ENCODE assay signal across 7 cellular contexts in the genomic region with DNA sequence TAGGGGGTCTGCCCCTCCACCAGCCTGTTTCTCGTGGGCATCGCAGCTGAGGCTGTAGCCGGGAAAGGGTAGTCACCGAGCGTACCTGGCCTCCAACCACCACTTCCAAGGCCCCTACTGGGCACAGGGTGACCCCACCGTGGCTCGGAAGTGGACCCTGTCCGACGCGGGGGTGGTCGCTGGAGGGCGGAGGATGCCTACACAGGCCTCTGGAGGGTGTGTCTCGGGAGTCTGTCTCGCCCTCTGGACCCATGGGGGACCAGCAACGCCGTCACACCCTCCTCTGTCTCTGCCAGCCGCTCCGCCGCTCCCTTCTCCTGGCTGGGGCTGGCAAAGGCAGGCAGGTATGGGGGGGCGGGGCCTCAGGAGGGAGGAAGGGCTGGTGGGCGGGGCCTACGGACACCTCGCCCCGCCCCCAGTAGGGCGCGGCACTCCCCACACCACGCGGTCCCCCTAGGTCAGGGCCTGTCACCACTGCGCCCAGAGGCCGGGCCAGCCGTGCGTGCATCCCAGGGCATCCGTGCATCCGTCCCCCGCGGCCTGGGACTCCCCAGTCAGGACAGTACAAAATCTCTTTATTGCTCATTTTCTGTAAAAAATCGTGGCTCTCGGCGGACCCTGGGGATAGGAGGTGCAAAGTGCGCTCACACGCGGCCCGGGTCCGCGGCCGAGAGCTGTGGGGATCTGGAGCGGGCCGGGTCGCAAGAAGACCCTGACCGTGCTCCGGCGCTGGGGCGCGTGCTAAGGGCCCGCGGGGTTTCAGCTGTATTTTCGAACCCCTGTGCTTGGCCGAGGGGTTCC. TPM values are rescaled to one million over a fixed set of nuclear protein-coding genes. Genes with fewer than 3 reads are reported as not detected.
DNase-seq lines count a peak whose midpoint lies in the region; ATAC-seq, FAIRE-seq and TF ChIP-seq lines count a peak whose summit lies in the region.
"Not testable (repeated sequence)": the region's sequence is repeated elsewhere in the genome, so short reads cannot be mapped to it uniquely, and the experiment has no call there.
"Had no signal": no experiment of that assay in that cellular context is flagged by ENCODE, and none has a peak within 500 bp of the region (broad histone marks: within the 10 kb centered on the region; RNA-seq: fewer than 3 reads in every experiment).

No MANE protein-coding gene starts in this region.

- CTCF ChIA-PET in K562 (lab: Yijun Ruan, JAX; ENCODE audit: low intra/inter-chr PET ratio); HepG2 (lab: Yijun Ruan, JAX; ENCODE audit: low intra/inter-chr PET ratio, low total read pairs): not testable (repeated sequence)

- not testable (repeated sequence) for BruUV-seq in K562 (replicated peaks; lab: Mats Ljungman, UMichigan); HepG2 (replicated peaks; lab: Mats Ljungman, UMichigan)

- 10% methylated on average over 47 of the region's 58 CpGs for WGBS in HUES64
- 60% methylated on average over 30 of the region's 58 CpGs for WGBS in K562 (ENCODE audit: insufficient coverage, low coverage, missing lambda C conversion rate)
- WGBS in HepG2 (ENCODE audit: low lambda C conversion rate), result 95% methylated on average over 23 of the region's 58 CpGs
- WGBS in sigmoid colon, 2 donors, result 33 to 48% methylated on average over 50 to 52 of the region's 58 CpGs

- H3K79me2 ChIP-seq in K562 (ENCODE audit: control insufficient read depth, insufficient read depth, low read length); HepG2 (ENCODE audit: insufficient read depth, low read length): not testable (repeated sequence)

- H3K4me1 ChIP-seq in HUES64 (ENCODE audit: insufficient read depth, low read length); K562 (replicated peaks in 1 of 2; ENCODE audit: control insufficient read depth in 2 of 2, insufficient read depth in 2 of 2, low read length in 2 of 2); HepG2 (ENCODE audit: insufficient read depth, low read length): not testable (repeated sequence)
- H3K4me1 ChIP-seq in right atrium auricular region (peaks cover 0 to 11% of the 10 kb centered on the region in 2 donors), sigmoid colon (peaks cover 0 to 11% (median 11%) of the 10 kb centered on the region in 4 donors)

- H3K9me3 ChIP-seq in HUES64 (ENCODE audit: insufficient read depth, low read depth, low read length); K562 (replicated peaks; ENCODE audit: control insufficient read depth, insufficient read depth, low read depth, low read length); right atrium auricular region; HepG2 (ENCODE audit: low read length); sigmoid colon: not testable (repeated sequence)

- peak overlapping the region; percentile 78 for H3K9ac ChIP-seq in HUES64 (ENCODE audit: low read depth, low read length)
- not testable (repeated sequence) for H3K9ac ChIP-seq in K562 (ENCODE audit: insufficient read depth in 1 of 2, low read depth in 2 of 2, low read length in 2 of 2); HepG2 (ENCODE audit: insufficient read depth, low read depth, low read length)

- not testable (repeated sequence) for H3K27ac ChIP-seq in HUES64 (ENCODE audit: low read depth, low read length); K562 (ENCODE audit: extremely low read depth, low read depth, low read length); right atrium auricular region; HepG2 (ENCODE audit: extremely low read length, insufficient read depth, low read length); sigmoid colon

- TF ChIP-seq EP300 in K562 (IDR thresholded peaks at IDR 0.05; ENCODE audit: low read length); HepG2 (IDR thresholded peaks at IDR 0.05; ENCODE audit: low read depth in 2 of 2, low read length in 2 of 2); HepG2 (CRISPR knock-in tag; IDR thresholded peaks at IDR 0.05; ENCODE audit: borderline replicate concordance); sigmoid colon (IDR thresholded peaks at IDR 0.05): not testable (repeated sequence)

- not testable (repeated sequence) for H3K9me1 ChIP-seq in K562 (ENCODE audit: control insufficient read depth, insufficient read depth, low read length)

- TF ChIP-seq CTCF in K562 (IDR thresholded peaks at IDR 0.05 in 2 of 3, conservative IDR thresholded peaks at IDR 0.05 in 1 of 3; ENCODE audit: insufficient read depth in 2 of 3, low read depth in 1 of 3, low read length in 3 of 3); right atrium auricular region (IDR thresholded peaks at IDR 0.05); HepG2 (CRISPR knock-in tag; IDR thresholded peaks at IDR 0.05); sigmoid colon (IDR thresholded peaks at IDR 0.05): not testable (repeated sequence)

- H3K36me3 ChIP-seq in HUES64 (ENCODE audit: insufficient read depth, low read length); K562 (ENCODE audit: control insufficient read depth, insufficient read depth, low read length); right atrium auricular region; HepG2 (replicated peaks in 1 of 2; ENCODE audit: control insufficient read depth in 1 of 2, insufficient read depth in 2 of 2, low read length in 2 of 2); sigmoid colon: not testable (repeated sequence)

- POLR2A ChIA-PET in K562 (lab: Yijun Ruan, JAX); HepG2 (lab: Yijun Ruan, JAX): not testable (repeated sequence)

- not testable (repeated sequence) for TF ChIP-seq RAD21 in K562 (CRISPR knock-in tag; conservative IDR thresholded peaks at IDR 0.05 in 1 of 2, IDR thresholded peaks at IDR 0.05 in 1 of 2); HepG2 (CRISPR knock-in tag; IDR thresholded peaks at IDR 0.05)

- H3K27me3 ChIP-seq in HUES64 (ENCODE audit: insufficient read depth, low read length); K562 (ENCODE audit: control insufficient read depth in 2 of 2, insufficient read depth in 2 of 2, low read length in 2 of 2); right atrium auricular region; HepG2 (ENCODE audit: control insufficient read depth in 1 of 2, insufficient read depth in 2 of 2, low read length in 2 of 2): not testable (repeated sequence)
- peaks cover 0 to 13% (median 12%) of the 10 kb centered on the region in 3 donors for H3K27me3 ChIP-seq in sigmoid colon

- intact Hi-C loops in K562 (cut with micrococcal nuclease); HepG2 (cut with micrococcal nuclease; ENCODE audit: unreplicated experiment); sigmoid colon (cut with DNase I): not testable (repeated sequence)

- TF ChIP-seq POLR2A in K562 (conservative IDR thresholded peaks at IDR 0.05); HepG2 (IDR thresholded peaks at IDR 0.05; ENCODE audit: insufficient read depth in 1 of 2, low read depth in 2 of 2, low read length in 2 of 2); sigmoid colon (IDR thresholded peaks at IDR 0.05): not testable (repeated sequence)

- not testable (repeated sequence) for H4K20me1 ChIP-seq in K562 (replicated peaks; ENCODE audit: control insufficient read depth, insufficient read depth, low read length); HepG2 (ENCODE audit: insufficient read depth, low read length)

- FAIRE-seq in K562 (lab: Jason Lieb, UNC); HepG2 (lab: Jason Lieb, UNC): not testable (repeated sequence)

- DNase-seq in CD1c-positive myeloid dendritic cell (ENCODE audit: extremely low spot score), result peak; percentile 12
- peak; percentile 43 to 51 (median 46) for DNase-seq in K562 (ENCODE audit: extremely low read depth in 1 of 4, low spot score in 3 of 4)
- not testable (repeated sequence) for DNase-seq in right atrium auricular region (ENCODE audit: low spot score); HepG2 (ENCODE audit: low spot score)
- DNase-seq in sigmoid colon, result peak; percentile 63

- peak; percentile 87 for ATAC-seq in K562
- not testable (repeated sequence) for ATAC-seq in HepG2

- H2AFZ ChIP-seq in K562 (ENCODE audit: low read depth, low read length); HepG2 (ENCODE audit: low read length): not testable (repeated sequence)

- H3K4me3 ChIP-seq in HUES64 (ENCODE audit: low read length) (peak overlapping the region; percentile 56), right atrium auricular region (peak overlapping the region; percentile 21 to 44), sigmoid colon (peak overlapping the region in 2 of 4 donors; percentile 28 to 33)
- H3K4me3 ChIP-seq in K562; HepG2 (replicated peaks in 1 of 3; ENCODE audit: insufficient read depth in 1 of 3, low read depth in 2 of 3, low read length in 3 of 3): not testable (repeated sequence)

- in situ Hi-C loops in K562 (cut with MboI); HepG2 (cut with HindIII; ENCODE audit: extremely low pct_ligation_motif_present, low pct_unique_long_range_greater_than_20kb): not testable (repeated sequence)

- not testable (repeated sequence) for H3K4me2 ChIP-seq in K562 (ENCODE audit: insufficient read depth, low read length); HepG2 (ENCODE audit: low read depth, low read length)

RNA-seq across cellular contexts. Expression of gene UNC93B1, which starts 13.2 kb away (rescaled TPM):
- 12.0 TPM for polyA plus RNA-seq in HUES64 (2013, experiment 1 of 2)
- polyA plus RNA-seq in HUES64 (2013, experiment 2 of 2), result 12.4 TPM
- total RNA-seq in K562 (2011; cell fraction: chromatin; rRNA removed; ENCODE audit: low replicate concordance), result 14.0 and 42.4 TPM in 2 replicates
- 38.0 and 40.8 TPM in 2 replicates for total RNA-seq in K562 (2011; cell fraction: nucleolus; rRNA removed)
- 17.3 and 24.9 TPM in 2 replicates for total RNA-seq in K562 (2011; cell fraction: nucleoplasm; rRNA removed)
- total RNA-seq in K562 (2014; rRNA removed) (10.1 and 12.2 TPM in 2 replicates), K562 (2014; rRNA removed; fragmentation: Illumina TruSeq; extraction: Trizol) (3.7 and 4.3 TPM in 2 replicates), K562 (2015; rRNA removed; fragmentation: Illumina TruSeq; extraction: Trizol) (2.3 and 3.3 TPM in 2 replicates), K562 (2021) (13.6 and 14.1 TPM in 2 replicates), right atrium auricular region (10 to 100 TPM in 1 of 2 donors, 1 to 10 TPM in 1; 9.2 to 19.7 TPM), HepG2 (2016; rRNA removed; fragmentation: Illumina TruSeq; extraction: Trizol) (2.3 and 8.8 TPM in 2 replicates), sigmoid colon (10 to 100 TPM; 24.7 to 27.6 (median 25.6) TPM)
- polyA plus RNA-seq in K562 (2011; rRNA removed) (8.6 and 10.0 TPM in 2 replicates), K562 (2014; fragmentation: Illumina TruSeq; extraction: Trizol) (5.1 and 6.5 TPM in 2 replicates), K562 (2014; fragmentation: Nextera tagmentation; extraction: Ambion mirVana) (under 1 TPM; 0.10 to 0.17 TPM), K562 (2014; rRNA removed) (7.3 and 11.6 TPM in 2 replicates), HepG2 (2011; rRNA removed) (18.9 and 25.3 TPM in 2 replicates), sigmoid colon (10 to 100 TPM; 11.4 to 52.7 (median 11.6) TPM)
- 11.3 and 17.7 TPM in 2 replicates for polyA plus RNA-seq in K562 (2011; cell fraction: cytosol; rRNA removed)
- polyA plus RNA-seq in K562 (2011; cell fraction: nucleus; rRNA removed), result 30.9 and 40.1 TPM in 2 replicates
- polyA plus RNA-seq in K562 (2012), result 6.5 and 9.5 TPM in 2 replicates
- 5.2 and 8.3 TPM in 2 replicates for polyA minus RNA-seq in K562 (2011; rRNA and poly(A)+ RNA removed)
- 9.3 and 11.6 TPM in 2 replicates for polyA minus RNA-seq in K562 (2011; cell fraction: cytosol; rRNA and poly(A)+ RNA removed)
- 12.3 and 12.5 TPM in 2 replicates for polyA minus RNA-seq in K562 (2011; cell fraction: nucleus; rRNA and poly(A)+ RNA removed)
- total RNA-seq in HepG2 (2016; cell fraction: cytosol; rRNA removed; fragmentation: Illumina TruSeq; extraction: Trizol; ENCODE audit: low read depth), result 3.9 and 4.4 TPM in 2 replicates
- total RNA-seq in HepG2 (2016; cell fraction: insoluble cytoplasmic fraction; rRNA removed; fragmentation: Illumina TruSeq; extraction: Trizol), result 2.9 and 9.2 TPM in 2 replicates
- 4.6 and 5.3 TPM in 2 replicates for total RNA-seq in HepG2 (2016; cell fraction: membrane; rRNA removed; fragmentation: Illumina TruSeq; extraction: Trizol)
- total RNA-seq in HepG2 (2016; cell fraction: nucleus; rRNA removed; fragmentation: Illumina TruSeq; extraction: Trizol), result 10.8 and 10.9 TPM in 2 replicates
- polyA plus RNA-seq in HepG2 (2011; cell fraction: cytosol; rRNA removed), result 14.1 and 18.0 TPM in 2 replicates
- 71.1 and 107 TPM in 2 replicates for polyA plus RNA-seq in HepG2 (2011; cell fraction: nucleus; rRNA removed)
- 8.1 and 8.5 TPM in 2 replicates for polyA plus RNA-seq in HepG2 (2012)
- 1.5 and 2.4 TPM in 2 replicates for polyA plus RNA-seq in HepG2 (2016; cell fraction: cytosol; fragmentation: Illumina TruSeq; extraction: Trizol; ENCODE audit: low read depth)
- 2.4 and 2.7 TPM in 2 replicates for polyA plus RNA-seq in HepG2 (2016; cell fraction: insoluble cytoplasmic fraction; fragmentation: Illumina TruSeq; extraction: Trizol; ENCODE audit: low read depth)
- polyA plus RNA-seq in HepG2 (2016; cell fraction: membrane; fragmentation: Illumina TruSeq; extraction: Trizol; ENCODE audit: low read depth), result 3.0 and 3.2 TPM in 2 replicates
- 17.9 and 19.5 TPM in 2 replicates for polyA plus RNA-seq in HepG2 (2016; cell fraction: nucleus; fragmentation: Illumina TruSeq; extraction: Trizol; ENCODE audit: insufficient read depth, low read depth)
- polyA minus RNA-seq in HepG2 (2011; rRNA and poly(A)+ RNA removed; ENCODE audit: low replicate concordance), result 56.7 and 87.2 TPM in 2 replicates
- polyA minus RNA-seq in HepG2 (2011; cell fraction: cytosol; rRNA and poly(A)+ RNA removed), result 10.2 and 12.8 TPM in 2 replicates
- polyA minus RNA-seq in HepG2 (2011; cell fraction: nucleus; rRNA and poly(A)+ RNA removed), result 7.0 and 9.1 TPM in 2 replicates

RNA-seq across cellular contexts. Expression of gene ALDH3B1, which starts 19.4 kb away (rescaled TPM):
- polyA plus RNA-seq in HUES64 (2013, experiment 1 of 2), result 0.05 TPM
- 0.25 TPM for polyA plus RNA-seq in HUES64 (2013, experiment 2 of 2)
- total RNA-seq in K562 (2011; cell fraction: chromatin; rRNA removed; ENCODE audit: low replicate concordance), result 0.14 and 0.70 TPM in 2 replicates
- 0.13 and 0.17 TPM in 2 replicates for total RNA-seq in K562 (2011; cell fraction: nucleolus; rRNA removed)
- 0.07 and 0.15 TPM in 2 replicates for total RNA-seq in K562 (2011; cell fraction: nucleoplasm; rRNA removed)
- 0.37 TPM in 1 of 2 replicates, not detected in the other for total RNA-seq in K562 (2014; rRNA removed)
- 0.04 TPM in 1 of 2 replicates, not detected in the other for total RNA-seq in K562 (2014; rRNA removed; fragmentation: Illumina TruSeq; extraction: Trizol)
- 0.07 and 0.08 TPM in 2 replicates for total RNA-seq in K562 (2015; rRNA removed; fragmentation: Illumina TruSeq; extraction: Trizol)
- 0.13 and 0.35 TPM in 2 replicates for total RNA-seq in K562 (2021)
- 0.10 and 0.19 TPM in 2 replicates for polyA plus RNA-seq in K562 (2011; rRNA removed)
- polyA plus RNA-seq in K562 (2011; cell fraction: cytosol; rRNA removed), result 0.18 and 0.36 TPM in 2 replicates
- 0.21 and 0.30 TPM in 2 replicates for polyA plus RNA-seq in K562 (2011; cell fraction: nucleus; rRNA removed)
- 0.42 and 1.4 TPM in 2 replicates for polyA plus RNA-seq in K562 (2012)
- 0.06 and 0.15 TPM in 2 replicates for polyA plus RNA-seq in K562 (2014; fragmentation: Illumina TruSeq; extraction: Trizol)
- polyA plus RNA-seq in K562 (2014; fragmentation: Nextera tagmentation; extraction: Ambion mirVana), result under 1 TPM in 1 of 2 experiments, not detected in 1; 0.01 TPM
- 0.21 and 0.43 TPM in 2 replicates for polyA plus RNA-seq in K562 (2014; rRNA removed)
- 0.03 TPM in 1 of 2 replicates, not detected in the other for polyA minus RNA-seq in K562 (2011; rRNA and poly(A)+ RNA removed)
- polyA minus RNA-seq in K562 (2011; cell fraction: cytosol; rRNA and poly(A)+ RNA removed), result 1.5 TPM in 1 of 2 replicates, not detected in the other
- 0.11 and 0.54 TPM in 2 replicates for polyA minus RNA-seq in K562 (2011; cell fraction: nucleus; rRNA and poly(A)+ RNA removed)
- 10 to 100 TPM; 10.5 to 21.6 TPM for total RNA-seq in right atrium auricular region
- total RNA-seq in HepG2 (2016; rRNA removed; fragmentation: Illumina TruSeq; extraction: Trizol), result 4.0 and 4.5 TPM in 2 replicates
- total RNA-seq in HepG2 (2016; cell fraction: cytosol; rRNA removed; fragmentation: Illumina TruSeq; extraction: Trizol; ENCODE audit: low read depth), result 0.62 and 0.91 TPM in 2 replicates
- 4.3 and 4.5 TPM in 2 replicates for total RNA-seq in HepG2 (2016; cell fraction: insoluble cytoplasmic fraction; rRNA removed; fragmentation: Illumina TruSeq; extraction: Trizol)
- 2.2 and 2.4 TPM in 2 replicates for total RNA-seq in HepG2 (2016; cell fraction: membrane; rRNA removed; fragmentation: Illumina TruSeq; extraction: Trizol)
- 1.6 and 2.1 TPM in 2 replicates for total RNA-seq in HepG2 (2016; cell fraction: nucleus; rRNA removed; fragmentation: Illumina TruSeq; extraction: Trizol)
- polyA plus RNA-seq in HepG2 (2011; rRNA removed), result 5.1 and 6.7 TPM in 2 replicates
- polyA plus RNA-seq in HepG2 (2011; cell fraction: cytosol; rRNA removed), result 2.8 and 5.9 TPM in 2 replicates
- polyA plus RNA-seq in HepG2 (2011; cell fraction: nucleus; rRNA removed), result 5.1 and 6.8 TPM in 2 replicates
- 2.1 and 3.2 TPM in 2 replicates for polyA plus RNA-seq in HepG2 (2012)
- 0.81 and 0.85 TPM in 2 replicates for polyA plus RNA-seq in HepG2 (2016; cell fraction: cytosol; fragmentation: Illumina TruSeq; extraction: Trizol; ENCODE audit: low read depth)
- 4.5 and 4.7 TPM in 2 replicates for polyA plus RNA-seq in HepG2 (2016; cell fraction: insoluble cytoplasmic fraction; fragmentation: Illumina TruSeq; extraction: Trizol; ENCODE audit: low read depth)
- polyA plus RNA-seq in HepG2 (2016; cell fraction: membrane; fragmentation: Illumina TruSeq; extraction: Trizol; ENCODE audit: low read depth), result 1.9 and 2.1 TPM in 2 replicates
- polyA plus RNA-seq in HepG2 (2016; cell fraction: nucleus; fragmentation: Illumina TruSeq; extraction: Trizol; ENCODE audit: insufficient read depth, low read depth), result 4.1 and 4.6 TPM in 2 replicates
- 7.3 and 37.4 TPM in 2 replicates for polyA minus RNA-seq in HepG2 (2011; rRNA and poly(A)+ RNA removed; ENCODE audit: low replicate concordance)
- polyA minus RNA-seq in HepG2 (2011; cell fraction: cytosol; rRNA and poly(A)+ RNA removed), result 2.2 and 3.3 TPM in 2 replicates
- polyA minus RNA-seq in HepG2 (2011; cell fraction: nucleus; rRNA and poly(A)+ RNA removed), result 1.6 and 3.1 TPM in 2 replicates
- 10 to 100 TPM in 3 of 4 donors, 1 to 10 TPM in 1; 9.4 to 14.7 (median 11.7) TPM for total RNA-seq in sigmoid colon
- 10 to 100 TPM in 1 of 3 donors, 1 to 10 TPM in 2; 6.2 to 11.0 (median 7.8) TPM for polyA plus RNA-seq in sigmoid colon
- total RNA-seq: activated T-helper 2 cell treated with anti-CD3 and anti-CD28 coated beads, Interferon-gamma antibody, Interleukin-2, Interleukin-4, amounts not matched to agents 10 μg/mL and 5 μg/mL and 100 μg/mL, durations not matched to agents 14 hours and 24 hours and 36 hours had no signal

RNA-seq across cellular contexts. Expression of gene NDUFS8, which starts 39.7 kb away (rescaled TPM):
- 122 TPM for polyA plus RNA-seq in HUES64 (2013, experiment 1 of 2)
- 128 TPM for polyA plus RNA-seq in HUES64 (2013, experiment 2 of 2)
- 41.2 and 158 TPM in 2 replicates for total RNA-seq in K562 (2011; cell fraction: chromatin; rRNA removed; ENCODE audit: low replicate concordance)
- total RNA-seq in K562 (2011; cell fraction: nucleolus; rRNA removed), result 168 and 170 TPM in 2 replicates
- total RNA-seq in K562 (2011; cell fraction: nucleoplasm; rRNA removed), result 99.4 and 102 TPM in 2 replicates
- total RNA-seq in K562 (2014; rRNA removed) (351 and 419 TPM in 2 replicates), K562 (2014; rRNA removed; fragmentation: Illumina TruSeq; extraction: Trizol) (60.0 and 91.3 TPM in 2 replicates), K562 (2015; rRNA removed; fragmentation: Illumina TruSeq; extraction: Trizol) (146 and 150 TPM in 2 replicates), K562 (2021) (271 and 294 TPM in 2 replicates), right atrium auricular region (100 to 1,000 TPM; 436 to 568 TPM), HepG2 (2016; rRNA removed; fragmentation: Illumina TruSeq; extraction: Trizol) (120 and 158 TPM in 2 replicates), sigmoid colon (100 to 1,000 TPM; 174 to 255 (median 212) TPM)
- polyA plus RNA-seq in K562 (2011; rRNA removed) (67.2 and 68.7 TPM in 2 replicates), K562 (2014; fragmentation: Illumina TruSeq; extraction: Trizol) (101 and 156 TPM in 2 replicates), K562 (2014; fragmentation: Nextera tagmentation; extraction: Ambion mirVana) (10 to 100 TPM; 36.5 to 65.1 TPM), K562 (2014; rRNA removed) (241 and 257 TPM in 2 replicates), HepG2 (2011; rRNA removed) (96.7 and 101 TPM in 2 replicates), sigmoid colon (100 to 1,000 TPM; 149 to 168 (median 164) TPM)
- polyA plus RNA-seq in K562 (2011; cell fraction: cytosol; rRNA removed), result 181 and 505 TPM in 2 replicates
- 116 and 178 TPM in 2 replicates for polyA plus RNA-seq in K562 (2011; cell fraction: nucleus; rRNA removed)
- 247 and 317 TPM in 2 replicates for polyA plus RNA-seq in K562 (2012)
- 28.2 and 47.3 TPM in 2 replicates for polyA minus RNA-seq in K562 (2011; rRNA and poly(A)+ RNA removed)
- polyA minus RNA-seq in K562 (2011; cell fraction: cytosol; rRNA and poly(A)+ RNA removed), result 128 and 135 TPM in 2 replicates
- 55.5 and 65.1 TPM in 2 replicates for polyA minus RNA-seq in K562 (2011; cell fraction: nucleus; rRNA and poly(A)+ RNA removed)
- total RNA-seq in HepG2 (2016; cell fraction: cytosol; rRNA removed; fragmentation: Illumina TruSeq; extraction: Trizol; ENCODE audit: low read depth), result 120 and 122 TPM in 2 replicates
- total RNA-seq in HepG2 (2016; cell fraction: insoluble cytoplasmic fraction; rRNA removed; fragmentation: Illumina TruSeq; extraction: Trizol), result 111 and 153 TPM in 2 replicates
- 119 and 125 TPM in 2 replicates for total RNA-seq in HepG2 (2016; cell fraction: membrane; rRNA removed; fragmentation: Illumina TruSeq; extraction: Trizol)
- total RNA-seq in HepG2 (2016; cell fraction: nucleus; rRNA removed; fragmentation: Illumina TruSeq; extraction: Trizol), result 68.1 and 87.4 TPM in 2 replicates
- polyA plus RNA-seq in HepG2 (2011; cell fraction: cytosol; rRNA removed), result 77.4 and 163 TPM in 2 replicates
- polyA plus RNA-seq in HepG2 (2011; cell fraction: nucleus; rRNA removed), result 142 and 151 TPM in 2 replicates
- 65.2 and 96.9 TPM in 2 replicates for polyA plus RNA-seq in HepG2 (2012)
- 109 and 135 TPM in 2 replicates for polyA plus RNA-seq in HepG2 (2016; cell fraction: cytosol; fragmentation: Illumina TruSeq; extraction: Trizol; ENCODE audit: low read depth)
- 108 and 124 TPM in 2 replicates for polyA plus RNA-seq in HepG2 (2016; cell fraction: insoluble cytoplasmic fraction; fragmentation: Illumina TruSeq; extraction: Trizol; ENCODE audit: low read depth)
- 110 and 125 TPM in 2 replicates for polyA plus RNA-seq in HepG2 (2016; cell fraction: membrane; fragmentation: Illumina TruSeq; extraction: Trizol; ENCODE audit: low read depth)
- polyA plus RNA-seq in HepG2 (2016; cell fraction: nucleus; fragmentation: Illumina TruSeq; extraction: Trizol; ENCODE audit: insufficient read depth, low read depth), result 158 and 161 TPM in 2 replicates
- polyA minus RNA-seq in HepG2 (2011; rRNA and poly(A)+ RNA removed; ENCODE audit: low replicate concordance), result 172 and 212 TPM in 2 replicates
- 66.2 and 72.5 TPM in 2 replicates for polyA minus RNA-seq in HepG2 (2011; cell fraction: cytosol; rRNA and poly(A)+ RNA removed)
- 33.6 and 40.9 TPM in 2 replicates for polyA minus RNA-seq in HepG2 (2011; cell fraction: nucleus; rRNA and poly(A)+ RNA removed)

RNA-seq across cellular contexts. Expression of gene TCIRG1, which starts 48.1 kb away (rescaled TPM):
- polyA plus RNA-seq in HUES64 (2013, experiment 1 of 2), result 11.7 TPM
- polyA plus RNA-seq in HUES64 (2013, experiment 2 of 2), result 11.7 TPM
- 106 and 531 TPM in 2 replicates for total RNA-seq in K562 (2011; cell fraction: chromatin; rRNA removed; ENCODE audit: low replicate concordance)
- total RNA-seq in K562 (2011; cell fraction: nucleolus; rRNA removed), result 492 and 517 TPM in 2 replicates
- total RNA-seq in K562 (2011; cell fraction: nucleoplasm; rRNA removed), result 190 and 232 TPM in 2 replicates
- total RNA-seq in K562 (2014; rRNA removed) (78.0 and 82.8 TPM in 2 replicates), K562 (2014; rRNA removed; fragmentation: Illumina TruSeq; extraction: Trizol) (2.5 and 5.5 TPM in 2 replicates), K562 (2015; rRNA removed; fragmentation: Illumina TruSeq; extraction: Trizol) (24.4 and 28.7 TPM in 2 replicates), K562 (2021) (96.4 and 108 TPM in 2 replicates), right atrium auricular region (10 to 100 TPM; 19.2 to 50.7 TPM), HepG2 (2016; rRNA removed; fragmentation: Illumina TruSeq; extraction: Trizol) (9.9 and 48.0 TPM in 2 replicates), sigmoid colon (100 to 1,000 TPM in 1 of 4 donors, 10 to 100 TPM in 3; 69.9 to 147 (median 81.9) TPM)
- polyA plus RNA-seq in K562 (2011; rRNA removed) (31.1 and 72.7 TPM in 2 replicates), K562 (2014; fragmentation: Illumina TruSeq; extraction: Trizol) (13.1 and 33.3 TPM in 2 replicates), K562 (2014; fragmentation: Nextera tagmentation; extraction: Ambion mirVana) (1 to 10 TPM in 1 of 2 experiments, under 1 TPM in 1; 0.49 to 1.9 TPM), K562 (2014; rRNA removed) (113 and 143 TPM in 2 replicates), HepG2 (2011; rRNA removed) (69.6 and 97.2 TPM in 2 replicates), sigmoid colon (100 to 1,000 TPM in 1 of 3 donors, 10 to 100 TPM in 2; 15.0 to 276 (median 23.6) TPM)
- 56.1 and 92.6 TPM in 2 replicates for polyA plus RNA-seq in K562 (2011; cell fraction: cytosol; rRNA removed)
- 923 and 1,215 TPM in 2 replicates for polyA plus RNA-seq in K562 (2011; cell fraction: nucleus; rRNA removed)
- polyA plus RNA-seq in K562 (2012), result 55.4 and 115 TPM in 2 replicates
- polyA minus RNA-seq in K562 (2011; rRNA and poly(A)+ RNA removed), result 9.7 and 11.0 TPM in 2 replicates
- polyA minus RNA-seq in K562 (2011; cell fraction: cytosol; rRNA and poly(A)+ RNA removed), result 28.2 and 33.0 TPM in 2 replicates
- polyA minus RNA-seq in K562 (2011; cell fraction: nucleus; rRNA and poly(A)+ RNA removed), result 139 and 154 TPM in 2 replicates
- 10.6 and 10.9 TPM in 2 replicates for total RNA-seq in HepG2 (2016; cell fraction: cytosol; rRNA removed; fragmentation: Illumina TruSeq; extraction: Trizol; ENCODE audit: low read depth)
- 7.6 and 52.5 TPM in 2 replicates for total RNA-seq in HepG2 (2016; cell fraction: insoluble cytoplasmic fraction; rRNA removed; fragmentation: Illumina TruSeq; extraction: Trizol)
- 8.3 and 8.4 TPM in 2 replicates for total RNA-seq in HepG2 (2016; cell fraction: membrane; rRNA removed; fragmentation: Illumina TruSeq; extraction: Trizol)
- 57.2 and 73.6 TPM in 2 replicates for total RNA-seq in HepG2 (2016; cell fraction: nucleus; rRNA removed; fragmentation: Illumina TruSeq; extraction: Trizol)
- 25.1 and 41.9 TPM in 2 replicates for polyA plus RNA-seq in HepG2 (2011; cell fraction: cytosol; rRNA removed)
- 1,399 and 1,906 TPM in 2 replicates for polyA plus RNA-seq in HepG2 (2011; cell fraction: nucleus; rRNA removed)
- polyA plus RNA-seq in HepG2 (2012), result 23.6 and 37.0 TPM in 2 replicates
- 3.6 and 4.6 TPM in 2 replicates for polyA plus RNA-seq in HepG2 (2016; cell fraction: cytosol; fragmentation: Illumina TruSeq; extraction: Trizol; ENCODE audit: low read depth)
- polyA plus RNA-seq in HepG2 (2016; cell fraction: insoluble cytoplasmic fraction; fragmentation: Illumina TruSeq; extraction: Trizol; ENCODE audit: low read depth), result 7.3 and 10.3 TPM in 2 replicates
- polyA plus RNA-seq in HepG2 (2016; cell fraction: membrane; fragmentation: Illumina TruSeq; extraction: Trizol; ENCODE audit: low read depth), result 5.5 and 6.6 TPM in 2 replicates
- polyA plus RNA-seq in HepG2 (2016; cell fraction: nucleus; fragmentation: Illumina TruSeq; extraction: Trizol; ENCODE audit: insufficient read depth, low read depth), result 176 and 189 TPM in 2 replicates
- 49.2 and 98.2 TPM in 2 replicates for polyA minus RNA-seq in HepG2 (2011; rRNA and poly(A)+ RNA removed; ENCODE audit: low replicate concordance)
- 22.7 and 28.6 TPM in 2 replicates for polyA minus RNA-seq in HepG2 (2011; cell fraction: cytosol; rRNA and poly(A)+ RNA removed)
- 100 and 121 TPM in 2 replicates for polyA minus RNA-seq in HepG2 (2011; cell fraction: nucleus; rRNA and poly(A)+ RNA removed)
